1 cellular context compared by ENCODE assay signal in genomic region chr16:6549415-6549814, GRCh38.
TF ChIP-seq lines count a peak whose summit lies in the region.

No MANE protein-coding gene starts in this region.

TF ChIP-seq in K562, 482 proteins besides CTCF, POLR2A, EP300 and RAD21 (continued from another document):
- TF ChIP-seq ZNF318 (IDR thresholded peaks at IDR 0.05; ENCODE audit: borderline replicate concordance in 1 of 2, low read depth in 1 of 2) (no peak), ZNF699 (CRISPR knock-in tag; IDR thresholded peaks at IDR 0.05; ENCODE audit: insufficient replicate concordance) (no peak), BRD9 (IDR thresholded peaks at IDR 0.05; ENCODE audit: low read depth, partially characterized antibody) (no peak), NFYB (IDR thresholded peaks at IDR 0.05; ENCODE audit: extremely low read depth, insufficient read length) (peak; percentile 32), EHMT2 (IDR thresholded peaks at IDR 0.05) (no peak)
